ENCODE assay signal across 16 cellular contexts in the genomic region with DNA sequence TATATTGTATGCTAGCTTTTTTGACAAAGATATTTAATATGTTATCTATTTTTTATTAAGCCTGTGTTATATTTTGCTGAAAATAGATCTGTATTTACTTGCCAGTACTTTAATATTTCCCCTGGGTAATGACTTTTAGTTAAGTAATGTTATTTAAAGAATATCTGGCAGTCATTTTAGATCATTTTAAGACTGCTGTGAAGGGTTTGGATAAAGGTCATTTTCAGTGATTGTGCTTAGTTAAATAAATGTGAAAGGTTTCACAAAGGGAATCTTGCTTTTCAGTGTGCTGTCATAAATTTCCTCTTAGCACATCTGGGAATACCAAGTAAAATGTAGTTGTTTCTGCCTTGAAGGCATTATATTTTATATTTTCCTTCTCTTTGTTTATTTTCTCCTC.
DNase-seq lines count a peak whose midpoint lies in the region; ATAC-seq and TF ChIP-seq lines count a peak whose summit lies in the region.
"Had no signal": no experiment of that assay in that cellular context is flagged by ENCODE, and none has a peak within 500 bp of the region (broad histone marks: within the 10 kb centered on the region; RNA-seq: fewer than 3 reads in every experiment).

No MANE protein-coding gene starts in this region.

- H3K36me3 ChIP-seq in mesodermal cell (ENCODE audit: control insufficient read depth, insufficient read depth, low read length) (no peaks in the 10 kb centered on the region), subcutaneous abdominal adipose tissue (ENCODE audit: control insufficient read depth in 5 of 5, insufficient read depth in 5 of 5, low read length in 5 of 5) (no peaks in the 10 kb centered on the region)
- H3K36me3 ChIP-seq: BLaER1 treated with 17β-estradiol and CSF1 and Interleukin-3, amounts not matched to agents 10 nM and 100 nM had no signal

- no peak for TF ChIP-seq CTCF in cardiac fibroblast (IDR thresholded peaks at IDR 0.05; ENCODE audit: low read depth, low read length)
- TF ChIP-seq CTCF in GM10248 (IDR thresholded peaks at IDR 0.05; ENCODE audit: control extremely low read depth, extremely low read depth, low read depth, missing control alignments): no peak

- CTCF ChIA-PET in GM10248 (lab: Yijun Ruan, JAX): no interaction called here

- H3K27me3 ChIP-seq in subcutaneous abdominal adipose tissue (ENCODE audit: control insufficient read depth in 5 of 5, insufficient read depth in 4 of 5, low read length in 5 of 5): no peaks in the 10 kb centered on the region
- H3K27me3 ChIP-seq: BLaER1 treated with 17β-estradiol and CSF1 and Interleukin-3, amounts not matched to agents 10 nM and 100 nM; body of pancreas had no signal

- no peaks in the 10 kb centered on the region for H3K9me3 ChIP-seq in mesodermal cell (ENCODE audit: control insufficient read depth, low read length)
- no peaks in the 10 kb centered on the region for H3K9me3 ChIP-seq in subcutaneous abdominal adipose tissue (ENCODE audit: control insufficient read depth in 5 of 5, low read length in 5 of 5)
- H3K9me3 ChIP-seq: BLaER1 treated with 17β-estradiol and CSF1 and Interleukin-3, amounts not matched to agents 10 nM and 100 nM; body of pancreas had no signal

- POLR2A ChIA-PET in GM10248 (lab: Yijun Ruan, JAX): no interaction called here

- DNase-seq in NCI-H146 (lab: John Stamatoyannopoulos, UW) (peak; percentile 11), cardiac fibroblast (ENCODE audit: low read depth in 2 of 2) (peak; percentile 26 to 45), GM10248 (ENCODE audit: extremely low spot score) (no peak)
- DNase-seq: activated CD4-positive, alpha-beta T cell treated with anti-CD3 and anti-CD28 coated beads, Interleukin-2, amount 50 U/mL, for 48 hours; activated naive CD4-positive, alpha-beta T cell treated with anti-CD3 and anti-CD28 coated beads, Interleukin-2, amount 50 U/mL, for 16 hours; activated T-cell treated with anti-CD3 and anti-CD28 coated beads, Interleukin-2, amount 50 U/mL, for 1 hour; body of pancreas; hypothalamus; NCI-H1092; posterior cingulate gyrus had no signal

- ATAC-seq in GM21528 (IDR thresholded peaks at IDR 0.05; ENCODE audit: low FRiP score, unreplicated experiment) (no peak), HG03432 (IDR thresholded peaks at IDR 0.05; ENCODE audit: unreplicated experiment) (no peak)
- ATAC-seq: body of pancreas, esophagus mucosa had no signal

- H3K27ac ChIP-seq in mesodermal cell (ENCODE audit: low read depth, low read length, severe bottlenecking) (peak overlapping the region; percentile 46), subcutaneous abdominal adipose tissue (ENCODE audit: low read depth, low read length) (peak overlapping the region; percentile 73)
- H3K27ac ChIP-seq: BLaER1 treated with 17β-estradiol and CSF1 and Interleukin-3, amounts not matched to agents 10 nM and 100 nM; body of pancreas had no signal

- no peak overlapping the region for H3K4me3 ChIP-seq in cardiac fibroblast (replicated peaks in 1 of 2; ENCODE audit: low read depth in 2 of 2, low read length in 2 of 2)
- H3K4me3 ChIP-seq in mesodermal cell (ENCODE audit: extremely low read depth, insufficient read depth, low read length, poor library complexity, severe bottlenecking): no peak overlapping the region
- H3K4me3 ChIP-seq in subcutaneous abdominal adipose tissue (ENCODE audit: low read depth in 1 of 5, low read length in 5 of 5): peak overlapping the region; percentile 20 to 41 (median 40)
- H3K4me3 ChIP-seq: BLaER1 treated with 17β-estradiol and CSF1 and Interleukin-3, amounts not matched to agents 10 nM and 100 nM; body of pancreas had no signal

- peak overlapping the region in 3 of 5 donors; percentile 26 to 77 (median 66) for H3K9ac ChIP-seq in subcutaneous abdominal adipose tissue (ENCODE audit: low read length in 5 of 5)
- H3K9ac ChIP-seq: BLaER1 treated with 17β-estradiol and CSF1 and Interleukin-3, amounts not matched to agents 10 nM and 100 nM had no signal

- H3K4me1 ChIP-seq in mesodermal cell (ENCODE audit: control insufficient read depth, insufficient read depth, low read length, poor library complexity, severe bottlenecking) (peaks cover 8% of the 10 kb centered on the region), subcutaneous abdominal adipose tissue (ENCODE audit: control insufficient read depth in 5 of 5, insufficient read depth in 5 of 5, low read length in 5 of 5) (peaks cover 0 to 22% (median 13%) of the 10 kb centered on the region in 5 donors)
- H3K4me1 ChIP-seq: BLaER1 treated with 17β-estradiol and CSF1 and Interleukin-3, amounts not matched to agents 10 nM and 100 nM; body of pancreas had no signal

Comparison
In these comparisons a context has a peak if more than half of its experiments do, and no peak if none do; other contexts are left out.
1. H3K4me3 ChIP-seq: peak in subcutaneous abdominal adipose tissue (5 of 5); none in cardiac fibroblast (0 of 2) and mesodermal cell (single experiment).